Comparison of ENCODE assay signal across 8 cellular contexts in the genomic region with DNA sequence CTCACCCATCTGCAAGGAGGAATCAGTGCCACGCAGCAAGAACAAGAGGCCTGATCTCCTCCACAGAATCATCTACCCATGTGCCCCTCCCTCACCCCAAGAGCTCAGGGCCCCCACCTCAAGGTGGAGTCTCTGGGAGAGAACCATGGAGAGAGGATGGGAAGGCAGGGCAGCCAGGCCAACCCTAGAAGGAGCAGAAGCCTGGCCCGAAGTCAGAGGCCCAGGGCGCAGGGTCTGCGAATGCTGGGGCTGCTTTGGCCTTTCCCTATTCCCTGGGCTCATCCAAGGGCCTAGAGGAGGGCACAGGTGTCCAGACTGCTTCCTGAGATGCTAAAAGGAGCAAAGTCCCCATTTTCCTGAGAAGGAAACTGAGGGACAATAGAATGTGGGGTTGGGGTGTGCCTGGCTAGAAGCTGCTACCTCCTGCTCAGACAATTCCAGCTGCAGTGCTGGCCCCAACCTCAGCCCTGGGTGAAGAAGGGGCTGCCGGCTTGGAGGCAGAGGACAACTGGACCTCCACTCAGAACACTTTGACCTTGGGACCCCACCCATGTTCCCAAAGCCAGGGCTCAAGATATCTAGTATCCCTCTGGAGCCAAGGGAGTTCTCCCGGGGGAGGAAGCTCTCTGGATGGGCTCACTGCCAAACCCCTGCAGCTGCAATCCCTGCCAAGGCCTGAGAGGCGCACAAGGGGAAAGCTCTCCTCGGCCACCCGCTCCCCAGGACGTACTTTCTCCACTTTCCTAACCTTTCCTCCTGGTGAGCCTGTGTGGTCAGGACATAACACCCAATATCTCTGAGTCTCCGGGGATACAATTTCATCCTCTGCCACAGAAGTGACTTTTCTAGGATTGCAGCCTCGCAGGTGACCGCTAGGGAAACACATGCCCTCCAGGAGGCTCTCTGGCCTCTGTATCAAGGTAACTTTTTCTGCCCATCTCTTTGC. TPM values are rescaled to one million over a fixed set of nuclear protein-coding genes. Genes with fewer than 3 reads are reported as not detected.
DNase-seq lines count a peak whose midpoint lies in the region; ATAC-seq and TF ChIP-seq lines count a peak whose summit lies in the region.

No MANE protein-coding gene starts in this region.

- TF ChIP-seq POLR2A in ovary (IDR thresholded peaks at IDR 0.05) = no peak

- no peak overlapping the region for H3K4me2 ChIP-seq in Karpas-422 (ENCODE audit: low read depth, low read length, poor library complexity, severe bottlenecking)

- peak; percentile 67 to 90 (median 86) for TF ChIP-seq CTCF in ovary (IDR thresholded peaks at IDR 0.05)

- intact Hi-C loops in ovary (cut with DNase I) = loop anchor here in 3 of 4 donors (5.0 to 10.0 kb wide), 4 partner anchors 44 to 166 kb away; partner anchors contain the start of gene KLHDC8A (in 2 of the 3)

- no peaks in the 10 kb centered on the region for H3K27me3 ChIP-seq in Karpas-422 (ENCODE audit: low read length)
- H3K27me3 ChIP-seq in SJSA1 (replicated peaks) = peaks cover 29% of the 10 kb centered on the region
- H3K27me3 ChIP-seq in ovary = no peaks in the 10 kb centered on the region

- no peaks in the 10 kb centered on the region for H3K9me3 ChIP-seq in Karpas-422 (ENCODE audit: low read length)
- no peaks in the 10 kb centered on the region for H3K9me3 ChIP-seq in SJSA1 (replicated peaks)
- no peaks in the 10 kb centered on the region for H3K9me3 ChIP-seq in ovary

- TF ChIP-seq EP300 in ovary (IDR thresholded peaks at IDR 0.05) = no peak

- H3K27ac ChIP-seq in Karpas-422 (ENCODE audit: low read length) (no peak overlapping the region), SJSA1 (no peak overlapping the region), ovary (peak overlapping the region; percentile 27 to 31)

- no peak overlapping the region for H3K9ac ChIP-seq in Karpas-422 (ENCODE audit: low read length)

- H3K9me2 ChIP-seq in Karpas-422 (replicated peaks; ENCODE audit: insufficient read depth, low read length) = no peaks in the 10 kb centered on the region

- H3K36me3 ChIP-seq in Karpas-422 (ENCODE audit: insufficient read depth, low read length) (no peaks in the 10 kb centered on the region), SJSA1 (no peaks in the 10 kb centered on the region), ovary (no peaks in the 10 kb centered on the region)

- peaks cover 29% of the 10 kb centered on the region for H3K4me1 ChIP-seq in Karpas-422 (ENCODE audit: low read length)
- H3K4me1 ChIP-seq in SJSA1 (replicated peaks) = no peaks in the 10 kb centered on the region
- H3K4me1 ChIP-seq in ovary (ENCODE audit: insufficient read depth) = peaks cover 12% of the 10 kb centered on the region

- no peaks in the 10 kb centered on the region for H3K79me2 ChIP-seq in Karpas-422 (ENCODE audit: low read length)

- peak; percentile 91 for DNase-seq in COLO829 (ENCODE audit: low spot score)
- DNase-seq in Karpas-422 = peak; percentile 54
- DNase-seq in SJSA1 (ENCODE audit: low read depth in 1 of 2, low spot score in 2 of 2) = peak; percentile 37 to 72
- DNase-seq in fibroblast of the conjunctiva (ENCODE audit: low read depth) = peak; percentile 35
- peak; percentile 91 to 93 (median 91) for DNase-seq in ovary

- H3K4me3 ChIP-seq in Karpas-422 (ENCODE audit: low read length) (no peak overlapping the region), SJSA1 (no peak overlapping the region), ovary (no peak overlapping the region)

- H4K20me1 ChIP-seq in Karpas-422 (ENCODE audit: insufficient read depth, low read depth, low read length) = 0 out of 2 replicates have a peak, but pooled peaks cover 4% of the 10 kb centered on the region

- no peak for ATAC-seq in HG02759 (IDR thresholded peaks at IDR 0.05; ENCODE audit: unreplicated experiment)
- no peak for ATAC-seq in HG03571 (IDR thresholded peaks at IDR 0.05; ENCODE audit: unreplicated experiment)
- ATAC-seq in GM19467 (IDR thresholded peaks at IDR 0.05; ENCODE audit: unreplicated experiment) = no peak

- 38 to 42% (median 39%) methylated on average over 13 of the region's 13 CpGs for whole genome bisulfite sequencing in ovary, 3 donors

- no peak overlapping the region for H2AFZ ChIP-seq in Karpas-422 (ENCODE audit: low read length)

RNA-seq across cellular contexts. Expression of gene LEMD1, which starts 16.6 kb away (rescaled TPM):
- total RNA-seq in Karpas-422 (2014; rRNA removed; shearing (Covaris generic); ENCODE audit: low replicate concordance) = not detected in 2 replicates
- not detected in 2 replicates for total RNA-seq in SJSA1 (2014; rRNA removed; shearing (Covaris generic))
- 1 to 10 TPM in 4 of 7 donors, under 1 TPM in 2, not detected in 1; 0.43 to 7.0 (median 1.2) TPM for total RNA-seq in ovary
- under 1 TPM; 0.58 to 0.90 TPM for polyA plus RNA-seq in ovary

RNA-seq across cellular contexts. Expression of gene BLACAT1, which starts 17.4 kb away (rescaled TPM):
- total RNA-seq in Karpas-422 (2014; rRNA removed; shearing (Covaris generic); ENCODE audit: low replicate concordance) = not detected in 2 replicates
- not detected in 2 replicates for total RNA-seq in SJSA1 (2014; rRNA removed; shearing (Covaris generic))
- 1 to 10 TPM in 3 of 7 donors, under 1 TPM in 4; 0.08 to 2.1 (median 0.60) TPM for total RNA-seq in ovary
- under 1 TPM; 0.15 to 0.30 TPM for polyA plus RNA-seq in ovary

Comparison
In these comparisons a context has a peak if more than half of its experiments do, and no peak if none do; other contexts are left out.
1. DNase-seq: peak in every context shown above with its lines; median percentile 91 in COLO829; 91 in ovary; 54 in SJSA1; 54 in Karpas-422; 35 in fibroblast of the conjunctiva.
2. H3K27ac ChIP-seq: peak in ovary (2 of 2); none in Karpas-422 (single experiment) and SJSA1 (single experiment).